12 cellular contexts compared by ENCODE assay signal in genomic region chr11:61956191-61957027, GRCh38. TPM values are rescaled to one million over a fixed set of nuclear protein-coding genes. Genes with fewer than 3 reads are reported as not detected.
DNase-seq lines count a peak whose midpoint lies in the region; ATAC-seq and TF ChIP-seq lines count a peak whose summit lies in the region.
"Had no signal": no experiment of that assay in that cellular context is flagged by ENCODE, and none has a peak within 500 bp of the region (broad histone marks: within the 10 kb centered on the region; RNA-seq: fewer than 3 reads in every experiment).

No MANE protein-coding gene starts in this region.

- peak overlapping the region; percentile 86 for H3K4me2 ChIP-seq in neural progenitor cell

- H3K36me3 ChIP-seq in endodermal cell (ENCODE audit: control insufficient read depth, insufficient read depth, low read length), result no peaks in the 10 kb centered on the region
- H3K36me3 ChIP-seq in neural progenitor cell, result no peaks in the 10 kb centered on the region
- H3K36me3 ChIP-seq in uterus, result no peaks in the 10 kb centered on the region

- H3K79me2 ChIP-seq in neural progenitor cell (ENCODE audit: low read depth), result no peaks in the 10 kb centered on the region

- peak; percentile 49 for DNase-seq in natural killer cell treated with Interleukin-12 subunit alpha and Interleukin-12 subunit beta and Interleukin-15 and Interleukin-18, amount 100 ng/mL, for 72 hours (ENCODE audit: low spot score)
- DNase-seq in natural killer cell (no peak), endodermal cell (no peak), neural progenitor cell (ENCODE audit: low spot score) (no peak), uterus (peak; percentile 8 to 27), hepatic stellate cell (ENCODE audit: low spot score) (no peak)
- DNase-seq in effector CD8-positive, alpha-beta T cell (lab: John Stamatoyannopoulos, UW), result no peak
- DNase-seq: amygdala had no signal

- no peak overlapping the region for H3K9ac ChIP-seq in endodermal cell (ENCODE audit: extremely low read depth, low read length, poor library complexity, severe bottlenecking)
- H3K9ac ChIP-seq in neural progenitor cell, result no peak overlapping the region

- WGBS in endodermal cell (ENCODE audit: insufficient coverage in 1 of 2, insufficient read length in 1 of 2), 2 experiments, result 91 to 97% methylated on average over 9 to 21 of the region's 21 CpGs

- peaks cover 2 to 5% of the 10 kb centered on the region in 2 donors for H3K27me3 Mint-ChIP-seq in natural killer cell treated with Interleukin-12 subunit alpha and Interleukin-12 subunit beta and Interleukin-15 and Interleukin-18, amount 100 ng/mL, for 72 hours
- H3K27me3 Mint-ChIP-seq in natural killer cell (ENCODE audit: low read depth in 2 of 2) (peaks cover 0 to 7% of the 10 kb centered on the region in 2 donors), endodermal cell (ENCODE audit: insufficient read depth) (peaks cover 30% of the 10 kb centered on the region), neural progenitor cell (ENCODE audit: insufficient read depth, low read depth) (peaks cover 11% of the 10 kb centered on the region)

- intact Hi-C loops in natural killer cell (cut with micrococcal nuclease), result no loop called here
- intact Hi-C loops in uterus (cut with DNase I; ENCODE audit: low total_unique reads), result loop anchor here (10.0 kb wide), 1 partner anchor 128 kb away; no protein-coding TSS in a partner anchor

- H2AFZ ChIP-seq in neural progenitor cell (replicated peaks), result no peak overlapping the region

- peak overlapping the region in 1 of 2 donors; percentile 39 for H3K27ac Mint-ChIP-seq in natural killer cell treated with Interleukin-12 subunit alpha and Interleukin-12 subunit beta and Interleukin-15 and Interleukin-18, amount 100 ng/mL, for 72 hours
- H3K27ac Mint-ChIP-seq in natural killer cell, result peak overlapping the region in 1 of 2 donors; percentile 35
- H3K27ac Mint-ChIP-seq in endodermal cell, result no peak overlapping the region
- H3K27ac Mint-ChIP-seq in neural progenitor cell, result peak overlapping the region; percentile 53

- H3K4me1 Mint-ChIP-seq in natural killer cell treated with Interleukin-12 subunit alpha and Interleukin-12 subunit beta and Interleukin-15 and Interleukin-18, amount 100 ng/mL, for 72 hours (ENCODE audit: low read depth in 2 of 2), result peaks cover 6 to 18% of the 10 kb centered on the region in 2 donors
- H3K4me1 Mint-ChIP-seq in natural killer cell, result peaks cover 0 to 10% of the 10 kb centered on the region in 2 donors
- no peaks in the 10 kb centered on the region for H3K4me1 Mint-ChIP-seq in endodermal cell
- H3K4me1 Mint-ChIP-seq in neural progenitor cell, result no peaks in the 10 kb centered on the region

- H3K4me3 ChIP-seq in endodermal cell (ENCODE audit: low read length) (no peak overlapping the region), neural progenitor cell (no peak overlapping the region), uterus (no peak overlapping the region)

- H3K36me3 Mint-ChIP-seq in natural killer cell treated with Interleukin-12 subunit alpha and Interleukin-12 subunit beta and Interleukin-15 and Interleukin-18, amount 100 ng/mL, for 72 hours, result no peaks in the 10 kb centered on the region
- H3K36me3 Mint-ChIP-seq in natural killer cell (no peaks in the 10 kb centered on the region), endodermal cell (ENCODE audit: low read depth) (no peaks in the 10 kb centered on the region), neural progenitor cell (no peaks in the 10 kb centered on the region)

- H3K27me3 ChIP-seq in endodermal cell (ENCODE audit: control insufficient read depth, insufficient read depth, low read length, poor library complexity, severe bottlenecking), result peaks cover 39% of the 10 kb centered on the region
- peaks cover 34% of the 10 kb centered on the region for H3K27me3 ChIP-seq in neural progenitor cell
- H3K27me3 ChIP-seq in uterus, result no peaks in the 10 kb centered on the region

- H3K4me1 ChIP-seq in endodermal cell (ENCODE audit: control insufficient read depth, insufficient read depth, low read length) (no peaks in the 10 kb centered on the region), neural progenitor cell (peaks cover 6% of the 10 kb centered on the region), uterus (no peaks in the 10 kb centered on the region)

- TF ChIP-seq CTCF in natural killer cell (IDR thresholded peaks at IDR 0.05), result no peak
- no peak for TF ChIP-seq CTCF in endodermal cell (conservative IDR thresholded peaks at IDR 0.05)
- no peak for TF ChIP-seq CTCF in neural progenitor cell (IDR thresholded peaks at IDR 0.05)
- no peak for TF ChIP-seq CTCF in uterus (IDR thresholded peaks at IDR 0.05)

- H3K9me3 Mint-ChIP-seq in natural killer cell treated with Interleukin-12 subunit alpha and Interleukin-12 subunit beta and Interleukin-15 and Interleukin-18, amount 100 ng/mL, for 72 hours, result no peaks in the 10 kb centered on the region
- H3K9me3 Mint-ChIP-seq in natural killer cell (no peaks in the 10 kb centered on the region), endodermal cell (no peaks in the 10 kb centered on the region), neural progenitor cell (no peaks in the 10 kb centered on the region)

- no peak for ATAC-seq in natural killer cell treated with Interleukin-12 subunit alpha and Interleukin-12 subunit beta and Interleukin-15 and Interleukin-18, amount 100 ng/mL, for 72 hours
- ATAC-seq in natural killer cell (no peak), GM19035 (IDR thresholded peaks at IDR 0.05; ENCODE audit: unreplicated experiment) (no peak)
- ATAC-seq: SK-N-SH treated with all-trans-retinoic acid at 6 μM for 48 hours had no signal

- no peak overlapping the region for H3K4me3 Mint-ChIP-seq in natural killer cell treated with Interleukin-12 subunit alpha and Interleukin-12 subunit beta and Interleukin-15 and Interleukin-18, amount 100 ng/mL, for 72 hours
- H3K4me3 Mint-ChIP-seq in natural killer cell, result no peak overlapping the region
- peak overlapping the region; percentile 26 for H3K4me3 Mint-ChIP-seq in endodermal cell
- H3K4me3 Mint-ChIP-seq in neural progenitor cell, result peak overlapping the region; percentile 77

- TF ChIP-seq POLR2A in uterus (IDR thresholded peaks at IDR 0.05), result no peak

- H3K9me3 ChIP-seq in endodermal cell (ENCODE audit: control insufficient read depth, low read length) (no peaks in the 10 kb centered on the region), neural progenitor cell (ENCODE audit: low read depth) (no peaks in the 10 kb centered on the region), uterus (no peaks in the 10 kb centered on the region)
- H3K9me3 ChIP-seq: psoas muscle had no signal

- H3K27ac ChIP-seq in endodermal cell (ENCODE audit: low read depth, low read length), result no peak overlapping the region
- H3K27ac ChIP-seq in neural progenitor cell, result no peak overlapping the region
- peak overlapping the region; percentile 69 to 87 for H3K27ac ChIP-seq in uterus
- H3K27ac ChIP-seq: C4-2B had no signal

- H4K20me1 ChIP-seq in neural progenitor cell (ENCODE audit: low read depth), result no peaks in the 10 kb centered on the region

- peaks cover 15% of the 10 kb centered on the region for H3F3A ChIP-seq in neural progenitor cell (ENCODE audit: low read depth)

RNA-seq across cellular contexts. Expression of gene BEST1, which starts 6.3 kb away (rescaled TPM):
- 1 to 10 TPM; 1.0 to 1.9 TPM for total RNA-seq in natural killer cell treated with Interleukin-12 subunit alpha and Interleukin-12 subunit beta and Interleukin-15 and Interleukin-18, amount 100 ng/mL, for 72 hours
- total RNA-seq in natural killer cell, result 1 to 10 TPM in 2 of 3 donors, under 1 TPM in 1; 0.32 to 2.0 (median 1.4) TPM
- total RNA-seq in endodermal cell, result under 1 TPM; 0.26 to 0.40 TPM
- polyA plus RNA-seq in endodermal cell (2013, experiment 1 of 2), result 0.82 TPM
- 0.75 TPM for polyA plus RNA-seq in endodermal cell (2013, experiment 2 of 2)
- total RNA-seq in neural progenitor cell (ENCODE audit: low replicate concordance), result 0.15 TPM in 1 of 2 replicates, not detected in the other
- total RNA-seq in uterus, result 10 to 100 TPM in 1 of 4 donors, 1 to 10 TPM in 3; 3.3 to 11.1 (median 3.9) TPM

RNA-seq across cellular contexts. Expression of gene FTH1, which starts 11.0 kb away (rescaled TPM):
- total RNA-seq in natural killer cell treated with Interleukin-12 subunit alpha and Interleukin-12 subunit beta and Interleukin-15 and Interleukin-18, amount 100 ng/mL, for 72 hours, result over 10,000 TPM in 1 of 2 donors, 1,000 to 10,000 TPM in 1; 5,097 to 40,662 TPM
- total RNA-seq in natural killer cell, result 1,000 to 10,000 TPM; 1,067 to 1,951 (median 1,796) TPM
- 1,000 to 10,000 TPM; 2,226 to 2,809 TPM for total RNA-seq in endodermal cell
- polyA plus RNA-seq in endodermal cell (2013, experiment 1 of 2), result 2,223 TPM
- 2,173 TPM for polyA plus RNA-seq in endodermal cell (2013, experiment 2 of 2)
- total RNA-seq in neural progenitor cell (ENCODE audit: low replicate concordance), result 649 and 846 TPM in 2 replicates
- total RNA-seq in uterus, result 1,000 to 10,000 TPM in 3 of 4 donors, 100 to 1,000 TPM in 1; 402 to 1,927 (median 1,615) TPM

RNA-seq across cellular contexts. Expression of gene RAB3IL1, which starts 39.0 kb away (rescaled TPM):
- total RNA-seq in natural killer cell treated with Interleukin-12 subunit alpha and Interleukin-12 subunit beta and Interleukin-15 and Interleukin-18, amount 100 ng/mL, for 72 hours, result not detected
- not detected for total RNA-seq in natural killer cell
- 10 to 100 TPM in 1 of 2 donors, 1 to 10 TPM in 1; 9.7 to 14.9 TPM for total RNA-seq in endodermal cell
- 8.2 TPM for polyA plus RNA-seq in endodermal cell (2013, experiment 1 of 2)
- polyA plus RNA-seq in endodermal cell (2013, experiment 2 of 2), result 3.6 TPM
- total RNA-seq in neural progenitor cell (ENCODE audit: low replicate concordance), result 1.4 TPM in 2 replicates
- total RNA-seq in uterus, result 10 to 100 TPM; 12.6 to 60.3 (median 26.8) TPM

Comparison
In these comparisons a context has a peak if more than half of its experiments do, and no peak if none do; other contexts are left out.
1. DNase-seq: peak in natural killer cell treated with Interleukin-12 subunit alpha and Interleukin-12 subunit beta and Interleukin-15 and Interleukin-18, amount 100 ng/mL, for 72 hours (single experiment) and uterus (2 of 2); none in natural killer cell (single experiment), endodermal cell (single experiment), neural progenitor cell (single experiment), hepatic stellate cell (single experiment) and effector CD8-positive, alpha-beta T cell (single experiment).
2. H3K4me3 Mint-ChIP-seq: peak in endodermal cell (single experiment) and neural progenitor cell (single experiment); none in natural killer cell treated with Interleukin-12 subunit alpha and Interleukin-12 subunit beta and Interleukin-15 and Interleukin-18, amount 100 ng/mL, for 72 hours (single experiment) and natural killer cell (single experiment).
3. H3K27ac ChIP-seq: peak in uterus (2 of 2); none in endodermal cell (single experiment) and neural progenitor cell (single experiment).